In the genomic region with DNA sequence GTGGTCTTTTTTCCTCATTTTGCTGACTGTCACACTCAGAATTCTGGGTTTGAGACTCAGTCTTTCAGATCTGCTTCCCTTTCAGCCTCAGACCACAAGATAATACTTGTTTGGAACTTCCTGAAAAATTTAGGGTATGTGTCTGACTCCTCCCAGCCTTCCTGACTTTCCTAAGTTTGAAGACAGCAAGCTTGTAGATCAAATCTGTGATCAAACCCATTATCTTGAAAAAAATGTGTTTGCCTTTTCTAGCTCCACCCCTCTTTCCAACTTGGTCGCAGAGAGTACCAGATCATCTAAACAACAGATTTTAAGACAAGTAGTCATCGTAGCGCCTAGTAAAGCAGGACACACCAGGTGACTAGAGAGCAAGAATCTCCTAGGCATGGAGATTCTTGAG, we compare ENCODE assay signal across 1 cellular context.
TF ChIP-seq lines count a peak whose summit lies in the region.

No MANE protein-coding gene starts in this region.

TF ChIP-seq in IMR-90, 13 proteins besides CTCF, POLR2A, EP300 and RAD21:
- no peak for TF ChIP-seq USF2 (IDR thresholded peaks at IDR 0.05; ENCODE audit: low read depth, low read length)
- no peak for TF ChIP-seq SMC3 (IDR thresholded peaks at IDR 0.05; ENCODE audit: low read depth, low read length)
- no peak for TF ChIP-seq BHLHE40 (IDR thresholded peaks at IDR 0.05; ENCODE audit: low read depth, low read length)
TF ChIP-seq in IMR-90: peak in this region for 0.
